ENCODE assay signal across 19 cellular contexts in the genomic region with DNA sequence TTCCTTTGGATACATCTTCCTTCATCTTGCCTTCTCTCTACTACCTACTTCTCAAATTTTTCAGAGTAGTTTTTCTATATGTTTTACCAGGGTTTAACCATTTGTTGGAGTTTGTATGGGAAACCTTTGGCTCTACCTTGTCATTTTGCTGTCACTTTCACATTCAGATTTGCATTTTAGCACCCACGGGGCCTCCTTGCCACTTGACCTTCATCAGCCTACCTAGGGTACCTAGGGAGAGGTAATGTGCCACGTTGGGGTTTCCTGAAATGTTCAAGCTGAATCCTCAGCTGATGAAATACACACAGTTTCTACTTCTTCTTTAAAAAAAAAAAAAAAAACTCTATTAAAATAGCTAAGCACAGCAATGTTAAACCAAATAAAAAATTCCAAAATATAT. TPM values are rescaled to one million over a fixed set of nuclear protein-coding genes. Genes with fewer than 3 reads are reported as not detected.
DNase-seq lines count a peak whose midpoint lies in the region; ATAC-seq, FAIRE-seq and TF ChIP-seq lines count a peak whose summit lies in the region.
"Had no signal": no experiment of that assay in that cellular context is flagged by ENCODE, and none has a peak within 500 bp of the region (broad histone marks: within the 10 kb centered on the region; RNA-seq: fewer than 3 reads in every experiment).

No MANE protein-coding gene starts in this region.

- H3K9me3 Mint-ChIP-seq in CD14-positive monocyte = no peaks in the 10 kb centered on the region
- no peaks in the 10 kb centered on the region for H3K9me3 Mint-ChIP-seq in chondrocyte (ENCODE audit: low read depth)
- H3K9me3 Mint-ChIP-seq in activated naive CD4-positive, alpha-beta T cell treated with anti-CD3 and anti-CD28 coated beads, Interleukin-2, amount 10 ng/mL, durations not matched to agents 7 days and 5 days = no peaks in the 10 kb centered on the region
- H3K9me3 Mint-ChIP-seq: CD4-positive, alpha-beta T cell had no signal

- no peak overlapping the region for H2AFZ ChIP-seq in Karpas-422 (ENCODE audit: low read length)
- H2AFZ ChIP-seq: GM23248 had no signal

- H3K9me3 ChIP-seq in Karpas-422 (ENCODE audit: low read length) (no peaks in the 10 kb centered on the region), pancreas (no peaks in the 10 kb centered on the region)
- H3K9me3 ChIP-seq: SJSA1 had no signal

- CTCF ChIA-PET in activated naive CD4-positive, alpha-beta T cell treated with anti-CD3 and anti-CD28 coated beads, Interleukin-2, amount 10 ng/mL, durations not matched to agents 7 days and 5 days (lab: Charles Lee) = no interaction called here

- H3K9ac ChIP-seq in Karpas-422 (ENCODE audit: low read length) = no peak overlapping the region
- H3K9ac ChIP-seq: GM23248 had no signal

- DNase-seq in CD14-positive monocyte (ENCODE audit: low spot score) = no peak
- no peak for DNase-seq in GM12864 (ENCODE audit: low read depth)
- no peak for DNase-seq in Karpas-422
- DNase-seq in chondrocyte (ENCODE audit: low spot score) = no peak
- no peak for DNase-seq in pancreas
- no peak for DNase-seq in RKO (ENCODE audit: low spot score)
- DNase-seq in activated naive CD4-positive, alpha-beta T cell treated with anti-CD3 and anti-CD28 coated beads, Interleukin-2, amount 10 ng/mL, durations not matched to agents 7 days and 5 days = no peak
- DNase-seq in DMS53 (lab: John Stamatoyannopoulos, UW) = no peak
- DNase-seq: Calu3; CD4-positive, alpha-beta T cell; DMS79; GM23248; MM.1S; NCI-H2029; NCI-H2171 treated with DMSO at 0.1 percent for 48 hours; NCI-H774 had no signal

- no peak for ATAC-seq in pancreas

- no peak for FAIRE-seq in pancreas (lab: Jason Lieb, UNC)
- FAIRE-seq: G401.6 had no signal

- H3K36me3 Mint-ChIP-seq in CD14-positive monocyte (no peaks in the 10 kb centered on the region), chondrocyte (ENCODE audit: low read depth) (no peaks in the 10 kb centered on the region)
- H3K36me3 Mint-ChIP-seq in activated naive CD4-positive, alpha-beta T cell treated with anti-CD3 and anti-CD28 coated beads, Interleukin-2, amount 10 ng/mL, durations not matched to agents 7 days and 5 days = no peaks in the 10 kb centered on the region

- H3K27me3 ChIP-seq in Karpas-422 (ENCODE audit: low read length) (no peaks in the 10 kb centered on the region), pancreas (no peaks in the 10 kb centered on the region)
- H3K27me3 ChIP-seq: SJSA1 had no signal

- H3K4me3 ChIP-seq in GM12864 (ENCODE audit: low read depth, low read length) (peak overlapping the region; percentile 35; the same call in 1 of the 2 replicates), Karpas-422 (ENCODE audit: low read length) (no peak overlapping the region), pancreas (no peak overlapping the region)
- H3K4me3 ChIP-seq: GM23248, SJSA1 had no signal

- intact Hi-C loops in CD14-positive monocyte (cut with micrococcal nuclease) = loop anchor here in 1 of 2 donors (10.0 kb wide), 1 partner anchor 202 kb away; no protein-coding TSS in a partner anchor
- intact Hi-C loops in pancreas (cut with DNase I) = no loop called here

- H3K27ac ChIP-seq in Karpas-422 (ENCODE audit: low read length) (no peak overlapping the region), pancreas (no peak overlapping the region)
- H3K27ac ChIP-seq: GM23248, RWPE1, SJSA1 had no signal

- 52 to 67% methylated on average over 2 of the region's 2 CpGs for WGBS in pancreas, 2 donors

- H3K4me3 Mint-ChIP-seq in CD14-positive monocyte (peak overlapping the region in 1 of 2 donors; percentile 71), chondrocyte (ENCODE audit: unreplicated experiment) (no peak overlapping the region)
- H3K4me3 Mint-ChIP-seq in activated naive CD4-positive, alpha-beta T cell treated with anti-CD3 and anti-CD28 coated beads, Interleukin-2, amount 10 ng/mL, durations not matched to agents 7 days and 5 days = no peak overlapping the region
- H3K4me3 Mint-ChIP-seq: CD4-positive, alpha-beta T cell had no signal

- H3K4me1 Mint-ChIP-seq in CD14-positive monocyte (peaks cover 45% of the 10 kb centered on the region), chondrocyte (ENCODE audit: low read depth) (peaks cover 10% of the 10 kb centered on the region)
- H3K4me1 Mint-ChIP-seq in activated naive CD4-positive, alpha-beta T cell treated with anti-CD3 and anti-CD28 coated beads, Interleukin-2, amount 10 ng/mL, durations not matched to agents 7 days and 5 days = peaks cover 12% of the 10 kb centered on the region

- H3K4me1 ChIP-seq in Karpas-422 (ENCODE audit: low read length) (peaks cover 42% of the 10 kb centered on the region), pancreas (peaks cover 0 to 5% (median 0%) of the 10 kb centered on the region in 3 donors)
- H3K4me1 ChIP-seq: SJSA1 had no signal

- H3K36me3 ChIP-seq in Karpas-422 (ENCODE audit: insufficient read depth, low read length) (no peaks in the 10 kb centered on the region), pancreas (no peaks in the 10 kb centered on the region)
- H3K36me3 ChIP-seq: SJSA1 had no signal

- H3K4me2 ChIP-seq in Karpas-422 (ENCODE audit: low read depth, low read length, poor library complexity, severe bottlenecking) = peak overlapping the region; percentile 3

- no peak for TF ChIP-seq CTCF in CD14-positive monocyte (IDR thresholded peaks at IDR 0.05)
- TF ChIP-seq CTCF in GM12864 (IDR thresholded peaks at IDR 0.05; ENCODE audit: low read depth, low read length, missing control alignments) = no peak
- TF ChIP-seq CTCF in chondrocyte (IDR thresholded peaks at IDR 0.05) = no peak
- no peak for TF ChIP-seq CTCF in pancreas (IDR thresholded peaks at IDR 0.05)

- H3K9me2 ChIP-seq in Karpas-422 (replicated peaks; ENCODE audit: insufficient read depth, low read length) = no peaks in the 10 kb centered on the region

- H3K79me2 ChIP-seq in Karpas-422 (ENCODE audit: low read length) = no peaks in the 10 kb centered on the region

- peak overlapping the region in 6 of 7 donors; percentile 47 to 88 (median 62) for H3K27ac Mint-ChIP-seq in CD14-positive monocyte
- peak overlapping the region; percentile 76 for H3K27ac Mint-ChIP-seq in chondrocyte (ENCODE audit: unreplicated experiment)
- H3K27ac Mint-ChIP-seq in activated naive CD4-positive, alpha-beta T cell treated with anti-CD3 and anti-CD28 coated beads, Interleukin-2, amount 10 ng/mL, durations not matched to agents 7 days and 5 days = no peak overlapping the region
- H3K27ac Mint-ChIP-seq: CD4-positive, alpha-beta T cell had no signal

- no peaks in the 10 kb centered on the region for H4K20me1 ChIP-seq in Karpas-422 (ENCODE audit: insufficient read depth, low read depth, low read length)

- H3K27me3 Mint-ChIP-seq in CD14-positive monocyte (ENCODE audit: low read depth in 3 of 3) = no peaks in the 10 kb centered on the region
- no peaks in the 10 kb centered on the region for H3K27me3 Mint-ChIP-seq in chondrocyte (ENCODE audit: low read depth)
- H3K27me3 Mint-ChIP-seq in activated naive CD4-positive, alpha-beta T cell treated with anti-CD3 and anti-CD28 coated beads, Interleukin-2, amount 10 ng/mL, durations not matched to agents 7 days and 5 days = no peaks in the 10 kb centered on the region
- H3K27me3 Mint-ChIP-seq: CD4-positive, alpha-beta T cell had no signal

RNA-seq across cellular contexts. Expression of gene USP12, which starts 5.2 kb away (rescaled TPM):
- polyA plus RNA-seq in CD14-positive monocyte (10 to 100 TPM; 12.8 to 14.5 TPM), pancreas (1 to 10 TPM; 3.9 to 9.9 TPM)
- 3.1 and 7.2 TPM in 2 replicates for total RNA-seq in Karpas-422 (2014; rRNA removed; shearing (Covaris generic); ENCODE audit: low replicate concordance)
- total RNA-seq in chondrocyte (23.2 to 34.9 TPM (median 26.4 TPM) in 3 replicates), pancreas (10 to 100 TPM in 2 of 6 donors, 1 to 10 TPM in 4; 8.6 to 18.9 (median 9.4) TPM)
